ENCODE assay signal across 8 cellular contexts in genomic region chr16:234468-235305, GRCh38. TPM values are rescaled to one million over a fixed set of nuclear protein-coding genes. Genes with fewer than 3 reads are reported as not detected.
A peak's percentile ranks its signal among the peaks of the same experiment; 100 is the strongest.
DNase-seq lines count a peak whose midpoint lies in the region; ATAC-seq and TF ChIP-seq lines count a peak whose summit lies in the region.

A gene with protein sequence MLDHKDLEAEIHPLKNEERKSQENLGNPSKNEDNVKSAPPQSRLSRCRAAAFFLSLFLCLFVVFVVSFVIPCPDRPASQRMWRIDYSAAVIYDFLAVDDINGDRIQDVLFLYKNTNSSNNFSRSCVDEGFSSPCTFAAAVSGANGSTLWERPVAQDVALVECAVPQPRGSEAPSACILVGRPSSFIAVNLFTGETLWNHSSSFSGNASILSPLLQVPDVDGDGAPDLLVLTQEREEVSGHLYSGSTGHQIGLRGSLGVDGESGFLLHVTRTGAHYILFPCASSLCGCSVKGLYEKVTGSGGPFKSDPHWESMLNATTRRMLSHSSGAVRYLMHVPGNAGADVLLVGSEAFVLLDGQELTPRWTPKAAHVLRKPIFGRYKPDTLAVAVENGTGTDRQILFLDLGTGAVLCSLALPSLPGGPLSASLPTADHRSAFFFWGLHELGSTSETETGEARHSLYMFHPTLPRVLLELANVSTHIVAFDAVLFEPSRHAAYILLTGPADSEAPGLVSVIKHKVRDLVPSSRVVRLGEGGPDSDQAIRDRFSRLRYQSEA (plus strand): TSS chr16:234821. CDS start chr16:254414, 19,593 bp downstream.

- peaks cover 6% of the 10 kb centered on the region; the same call in 1 of the 2 replicates for H4K20me1 ChIP-seq in DND-41 (ENCODE audit: insufficient read depth, low read length)
- H4K20me1 ChIP-seq in KMS-11 (ENCODE audit: insufficient read depth) = no peaks in the 10 kb centered on the region

- peak within 1 kb of the TSS; percentile 87 for H2AFZ ChIP-seq in DND-41 (ENCODE audit: low read depth, low read length)
- H2AFZ ChIP-seq in KMS-11 (ENCODE audit: low read depth) = peak within 1 kb of the TSS; percentile 88

- H3K9me3 ChIP-seq in DND-41 (ENCODE audit: insufficient read depth, low read length, severe bottlenecking) = no peaks in the 10 kb centered on the region
- H3K9me3 ChIP-seq in muscle layer of colon (ENCODE audit: low read length) = no peaks in the 10 kb centered on the region

- ATAC-seq in DND-41 (ENCODE audit: insufficient read depth, low read depth) = peak; percentile 79
- ATAC-seq in GM21737 (IDR thresholded peaks at IDR 0.05; ENCODE audit: unreplicated experiment) = peak; percentile 76
- peak; percentile 98 for ATAC-seq in esophagus mucosa

- peak within 1 kb of the TSS; percentile 76 for H3K27ac ChIP-seq in DND-41 (ENCODE audit: low read length)
- peak within 1 kb of the TSS; percentile 79 for H3K27ac ChIP-seq in KMS-11
- H3K27ac ChIP-seq in muscle layer of colon (ENCODE audit: low read depth, low read length) = peak within 1 kb of the TSS; percentile 97

- H3K79me2 ChIP-seq in DND-41 (ENCODE audit: insufficient read depth, low read length) (peaks cover 27% of the 10 kb centered on the region), KMS-11 (ENCODE audit: insufficient read depth, low read depth) (no peaks in the 10 kb centered on the region)

- H3K27me3 Mint-ChIP-seq in activated T-cell treated with anti-CD3 and anti-CD28 coated beads, Interleukin-2, amount 50 U/mL, for 24 hours = no peaks in the 10 kb centered on the region

- H3K4me3 ChIP-seq in DND-41 (ENCODE audit: low read depth in 1 of 2, low read length in 2 of 2) = peak within 1 kb of the TSS; percentile 73 to 95
- no peak within 1 kb of the TSS for H3K4me3 ChIP-seq in KMS-11 (IDR thresholded peaks at IDR 0.05; ENCODE audit: insufficient read depth, low read depth, low read length)
- peak within 1 kb of the TSS; percentile 84 to 97 for H3K4me3 ChIP-seq in muscle layer of colon (ENCODE audit: low read depth in 1 of 2, low read length in 2 of 2)

- H3K27me3 ChIP-seq in DND-41 (ENCODE audit: insufficient read depth, low read length, poor library complexity) (no peaks in the 10 kb centered on the region), KMS-11 (ENCODE audit: insufficient read depth, low read depth) (no peaks in the 10 kb centered on the region), muscle layer of colon (ENCODE audit: control insufficient read depth in 1 of 2, insufficient read depth in 2 of 2, low read length in 2 of 2) (no peaks in the 10 kb centered on the region)

- peaks cover 14% of the 10 kb centered on the region for H3K36me3 Mint-ChIP-seq in activated T-cell treated with anti-CD3 and anti-CD28 coated beads, Interleukin-2, amount 50 U/mL, for 24 hours (ENCODE audit: low read depth)

- H3K9ac ChIP-seq in DND-41 (ENCODE audit: low read depth, low read length) (peak within 1 kb of the TSS; percentile 78), KMS-11 (peak within 1 kb of the TSS; percentile 68; the same call in 1 of the 2 replicates), muscle layer of colon (ENCODE audit: low read length) (peak within 1 kb of the TSS; percentile 100)

- H3K4me1 ChIP-seq in DND-41 (ENCODE audit: insufficient read depth, low read length) (peaks cover 23% of the 10 kb centered on the region), KMS-11 (ENCODE audit: low read depth, poor library complexity, severe bottlenecking) (peaks cover 24% of the 10 kb centered on the region), muscle layer of colon (ENCODE audit: insufficient read depth, low read length) (peaks cover 8% of the 10 kb centered on the region)

- H3K4me3 Mint-ChIP-seq in activated T-cell treated with anti-CD3 and anti-CD28 coated beads, Interleukin-2, amount 50 U/mL, for 24 hours = peak within 1 kb of the TSS; percentile 86

- H3K27ac Mint-ChIP-seq in activated T-cell treated with anti-CD3 and anti-CD28 coated beads, Interleukin-2, amount 50 U/mL, for 24 hours = peak within 1 kb of the TSS; percentile 99

- peak within 1 kb of the TSS; percentile 84 for H3K4me2 ChIP-seq in DND-41 (ENCODE audit: insufficient read depth, low read length)
- peak within 1 kb of the TSS; percentile 81 for H3K4me2 ChIP-seq in KMS-11

- no peaks in the 10 kb centered on the region for H3K9me3 Mint-ChIP-seq in activated T-cell treated with anti-CD3 and anti-CD28 coated beads, Interleukin-2, amount 50 U/mL, for 24 hours

- peak; percentile 56 for TF ChIP-seq CTCF in DND-41 (IDR thresholded peaks at IDR 0.05; ENCODE audit: borderline replicate concordance, extremely low read depth, low read length, poor library complexity, severe bottlenecking)
- TF ChIP-seq CTCF in KMS-11 (conservative IDR thresholded peaks at IDR 0.05; ENCODE audit: low read depth, low read length) = peak; percentile 48; the same call in 1 of the 2 replicates

- H3K36me3 ChIP-seq in DND-41 (ENCODE audit: insufficient read depth, low read length) (no peaks in the 10 kb centered on the region), KMS-11 (ENCODE audit: insufficient read depth) (no peaks in the 10 kb centered on the region), muscle layer of colon (ENCODE audit: insufficient read depth, low read length) (no peaks in the 10 kb centered on the region)

- H3K4me1 Mint-ChIP-seq in activated T-cell treated with anti-CD3 and anti-CD28 coated beads, Interleukin-2, amount 50 U/mL, for 24 hours (ENCODE audit: low read depth) = peaks cover 27% of the 10 kb centered on the region

- peak; percentile 93 for DNase-seq in DND-41
- peak; percentile 96 for DNase-seq in activated T-cell treated with anti-CD3 and anti-CD28 coated beads, Interleukin-2, amount 50 U/mL, for 24 hours
- peak; percentile 89 for DNase-seq in stimulated activated CD8-positive, alpha-beta memory T cell treated with anti-CD3 and anti-CD28 coated beads, Interleukin-7, amount 100 ng/mL, for 24 hours (ENCODE audit: low read depth)

TF ChIP-seq in PFSK-1, 5 proteins besides CTCF, POLR2A, EP300 and RAD21:
- TF ChIP-seq, protein P1, sequence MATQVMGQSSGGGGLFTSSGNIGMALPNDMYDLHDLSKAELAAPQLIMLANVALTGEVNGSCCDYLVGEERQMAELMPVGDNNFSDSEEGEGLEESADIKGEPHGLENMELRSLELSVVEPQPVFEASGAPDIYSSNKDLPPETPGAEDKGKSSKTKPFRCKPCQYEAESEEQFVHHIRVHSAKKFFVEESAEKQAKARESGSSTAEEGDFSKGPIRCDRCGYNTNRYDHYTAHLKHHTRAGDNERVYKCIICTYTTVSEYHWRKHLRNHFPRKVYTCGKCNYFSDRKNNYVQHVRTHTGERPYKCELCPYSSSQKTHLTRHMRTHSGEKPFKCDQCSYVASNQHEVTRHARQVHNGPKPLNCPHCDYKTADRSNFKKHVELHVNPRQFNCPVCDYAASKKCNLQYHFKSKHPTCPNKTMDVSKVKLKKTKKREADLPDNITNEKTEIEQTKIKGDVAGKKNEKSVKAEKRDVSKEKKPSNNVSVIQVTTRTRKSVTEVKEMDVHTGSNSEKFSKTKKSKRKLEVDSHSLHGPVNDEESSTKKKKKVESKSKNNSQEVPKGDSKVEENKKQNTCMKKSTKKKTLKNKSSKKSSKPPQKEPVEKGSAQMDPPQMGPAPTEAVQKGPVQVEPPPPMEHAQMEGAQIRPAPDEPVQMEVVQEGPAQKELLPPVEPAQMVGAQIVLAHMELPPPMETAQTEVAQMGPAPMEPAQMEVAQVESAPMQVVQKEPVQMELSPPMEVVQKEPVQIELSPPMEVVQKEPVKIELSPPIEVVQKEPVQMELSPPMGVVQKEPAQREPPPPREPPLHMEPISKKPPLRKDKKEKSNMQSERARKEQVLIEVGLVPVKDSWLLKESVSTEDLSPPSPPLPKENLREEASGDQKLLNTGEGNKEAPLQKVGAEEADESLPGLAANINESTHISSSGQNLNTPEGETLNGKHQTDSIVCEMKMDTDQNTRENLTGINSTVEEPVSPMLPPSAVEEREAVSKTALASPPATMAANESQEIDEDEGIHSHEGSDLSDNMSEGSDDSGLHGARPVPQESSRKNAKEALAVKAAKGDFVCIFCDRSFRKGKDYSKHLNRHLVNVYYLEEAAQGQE (IDR thresholded peaks at IDR 0.05; ENCODE audit: insufficient read depth in 1 of 2, low read depth in 2 of 2, low read length in 2 of 2) = no peak
- TF ChIP-seq POLR2AphosphoS5 (IDR thresholded peaks at IDR 0.05; ENCODE audit: low read depth, low read length) (peak; percentile 78), SIN3A (IDR thresholded peaks at IDR 0.05; ENCODE audit: borderline replicate concordance, insufficient read depth, low read length) (no peak; the same call in 1 of the 2 replicates), FOXP2 (optimal IDR thresholded peaks at IDR 0.05; ENCODE audit: borderline replicate concordance, extremely low read depth, extremely low read length, insufficient read depth) (no peak), TAF1 (IDR thresholded peaks at IDR 0.05; ENCODE audit: borderline replicate concordance, insufficient read depth, low read length) (peak; percentile 46; the same call in 1 of the 2 replicates)
TF ChIP-seq in PFSK-1: peak in this region for 2.

RNA-seq across cellular contexts. Expression of the gene that starts here (rescaled TPM):
- polyA plus RNA-seq in PFSK-1 (2012; ENCODE audit: insufficient read length, low read depth) = 56.4 TPM
- 56.4 TPM for total RNA-seq in esophagus mucosa
